Comparison of ENCODE assay signal across 13 cellular contexts in the genomic region with DNA sequence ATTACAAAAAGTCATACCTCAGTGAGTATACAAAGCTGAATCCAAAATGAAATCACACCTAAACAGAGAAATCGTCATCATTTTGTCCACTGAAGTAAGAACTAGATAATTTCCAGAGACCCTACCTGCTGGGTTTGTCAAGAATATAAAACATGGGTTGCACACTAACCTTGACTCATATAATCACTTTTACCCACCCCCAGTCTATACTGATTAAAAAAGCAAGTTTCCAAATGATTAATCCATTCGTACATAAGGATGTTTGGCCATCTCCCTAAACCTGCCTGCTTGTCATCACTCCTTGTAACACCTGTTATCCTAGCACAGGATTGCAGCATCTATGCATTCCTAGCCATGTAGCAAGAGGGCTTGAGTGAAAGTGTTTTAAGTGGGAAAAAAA. TPM values are rescaled to one million over a fixed set of nuclear protein-coding genes. Genes with fewer than 3 reads are reported as not detected.
DNase-seq lines count a peak whose midpoint lies in the region; ATAC-seq and TF ChIP-seq lines count a peak whose summit lies in the region.
"Had no signal": no experiment of that assay in that cellular context is flagged by ENCODE, and none has a peak within 500 bp of the region (broad histone marks: within the 10 kb centered on the region; RNA-seq: fewer than 3 reads in every experiment).

No MANE protein-coding gene starts in this region.

- peak; percentile 15 for ATAC-seq in activated T-cell treated with anti-CD3 and anti-CD28 coated beads, Interleukin-2, amount 50 U/mL, for 4 hours
- ATAC-seq in T-cell (replicated peaks in 1 of 4) (no peak), GM18511 (IDR thresholded peaks at IDR 0.05; ENCODE audit: unreplicated experiment) (no peak), GM18861 (IDR thresholded peaks at IDR 0.05; ENCODE audit: unreplicated experiment) (no peak), mucosa of descending colon (no peak)

- 79% methylated on average over 2 of the region's 2 CpGs for WGBS in smooth muscle cell (ENCODE audit: low lambda C conversion rate)

- H3K4me2 ChIP-seq in smooth muscle cell = peak overlapping the region; percentile 89

- H2AFZ ChIP-seq in smooth muscle cell (ENCODE audit: low read depth) = no peak overlapping the region

- peaks cover 54% of the 10 kb centered on the region for H3K4me1 Mint-ChIP-seq in activated T-cell treated with anti-CD3 and anti-CD28 coated beads, Interleukin-2, amount 50 U/mL, for 4 hours (ENCODE audit: low read depth)
- peaks cover 53 to 65% (median 61%) of the 10 kb centered on the region in 3 donors for H3K4me1 Mint-ChIP-seq in T-cell

- H3K9me3 ChIP-seq in smooth muscle cell (replicated peaks; ENCODE audit: low read depth) = no peaks in the 10 kb centered on the region
- no peaks in the 10 kb centered on the region for H3K9me3 ChIP-seq in mucosa of descending colon
- H3K9me3 ChIP-seq: tibial artery had no signal

- H4K20me1 ChIP-seq in smooth muscle cell (ENCODE audit: low read depth) = peaks cover 57% of the 10 kb centered on the region

- H3K4me3 ChIP-seq in coronary artery (peak overlapping the region; percentile 19), smooth muscle cell (peak overlapping the region; percentile 63), mucosa of descending colon (no peak overlapping the region)

- H3K27ac ChIP-seq in coronary artery = no peak overlapping the region
- H3K27ac ChIP-seq in smooth muscle cell (ENCODE audit: low read depth) = no peak overlapping the region
- H3K27ac ChIP-seq: tibial artery had no signal

- peaks cover 8% of the 10 kb centered on the region for H3K36me3 ChIP-seq in smooth muscle cell (ENCODE audit: low read depth)
- H3K36me3 ChIP-seq in mucosa of descending colon (ENCODE audit: low read depth) = no peaks in the 10 kb centered on the region
- H3K36me3 ChIP-seq: tibial artery had no signal

- no peak for DNase-seq in activated T-cell treated with anti-CD3 and anti-CD28 coated beads, Interleukin-2, amount 50 U/mL, for 4 hours
- DNase-seq in activated T-cell treated with anti-CD3 and anti-CD28 coated beads, Interleukin-2, amount 50 U/mL, for 48 hours = no peak
- no peak for DNase-seq in T-cell
- no peak for DNase-seq in coronary artery (ENCODE audit: low spot score)
- no peak for DNase-seq in smooth muscle cell (lab: John Stamatoyannopoulos, UW; ENCODE audit: unreplicated experiment)
- no peak for DNase-seq in mucosa of descending colon
- DNase-seq: activated CD4-positive, alpha-beta T cell treated with anti-CD3 and anti-CD28 coated beads for 1 hour; mesenchymal stem cell; NCI-H1092 treated with DMSO at 0.1 percent for 48 hours; NCI-H2227 treated with DMSO at 0.1 percent for 48 hours; tibial artery had no signal

- H3K9ac ChIP-seq in smooth muscle cell (ENCODE audit: low read depth) = no peak overlapping the region

- TF ChIP-seq CTCF in coronary artery (IDR thresholded peaks at IDR 0.05) = no peak
- TF ChIP-seq CTCF in smooth muscle cell (IDR thresholded peaks at IDR 0.05; ENCODE audit: borderline replicate concordance, insufficient read depth, poor library complexity, severe bottlenecking) = no peak
- no peak for TF ChIP-seq CTCF in mucosa of descending colon (IDR thresholded peaks at IDR 0.05)

- no peaks in the 10 kb centered on the region for H3K27me3 Mint-ChIP-seq in activated T-cell treated with anti-CD3 and anti-CD28 coated beads, Interleukin-2, amount 50 U/mL, for 4 hours (ENCODE audit: low read depth)
- peaks cover 0 to 20% of the 10 kb centered on the region in 2 donors for H3K27me3 Mint-ChIP-seq in T-cell

- POLR2A ChIA-PET in T-cell (lab: Charles Lee) = no interaction called here

- peaks cover 51% of the 10 kb centered on the region for H3K79me2 ChIP-seq in smooth muscle cell (ENCODE audit: low read depth)

- peak overlapping the region in 1 of 2 donors; percentile 39 for H3K27ac Mint-ChIP-seq in T-cell

- CTCF ChIA-PET in T-cell (lab: Charles Lee) = no interaction called here

- peaks cover 11% of the 10 kb centered on the region for H3K36me3 Mint-ChIP-seq in activated T-cell treated with anti-CD3 and anti-CD28 coated beads, Interleukin-2, amount 50 U/mL, for 4 hours (ENCODE audit: insufficient read depth)
- peaks cover 30% of the 10 kb centered on the region for H3K36me3 Mint-ChIP-seq in T-cell

- peaks cover 6% of the 10 kb centered on the region for H3K4me1 ChIP-seq in smooth muscle cell (ENCODE audit: low read depth)
- peaks cover 6% of the 10 kb centered on the region for H3K4me1 ChIP-seq in mucosa of descending colon (ENCODE audit: low read depth)

- intact Hi-C loops in mucosa of descending colon (cut with DNase I, micrococcal nuclease) = no loop called here

- no peaks in the 10 kb centered on the region for H3F3A ChIP-seq in smooth muscle cell (ENCODE audit: low read depth)

- H3K9me3 Mint-ChIP-seq in activated T-cell treated with anti-CD3 and anti-CD28 coated beads, Interleukin-2, amount 50 U/mL, for 4 hours = no peaks in the 10 kb centered on the region
- H3K9me3 Mint-ChIP-seq in T-cell = no peaks in the 10 kb centered on the region

- H3K27me3 ChIP-seq in smooth muscle cell (ENCODE audit: low read depth) = no peaks in the 10 kb centered on the region
- H3K27me3 ChIP-seq: tibial artery had no signal

- H3K4me3 Mint-ChIP-seq in activated T-cell treated with anti-CD3 and anti-CD28 coated beads, Interleukin-2, amount 50 U/mL, for 4 hours = peak overlapping the region; percentile 73
- peak overlapping the region; percentile 61 to 87 (median 64) for H3K4me3 Mint-ChIP-seq in T-cell

RNA-seq across cellular contexts. Expression of a gene that starts 4.7 kb away (rescaled TPM):
- 10 to 100 TPM; 31.0 to 34.1 (median 31.6) TPM for total RNA-seq in activated T-cell treated with anti-CD3 and anti-CD28 coated beads, Interleukin-2, amount 50 U/mL, for 4 hours
- total RNA-seq in T-cell = 10 to 100 TPM; 22.5 to 43.0 (median 26.8) TPM
- 59.1 and 59.2 TPM in 2 replicates for total RNA-seq in smooth muscle cell
- 17.4 and 21.3 TPM in 2 replicates for polyA plus RNA-seq in smooth muscle cell
- 10 to 100 TPM; 24.4 to 26.9 (median 25.7) TPM for total RNA-seq in mucosa of descending colon

Comparison
In these comparisons a context has a peak if more than half of its experiments do, and no peak if none do; other contexts are left out.
1. ATAC-seq: peak in activated T-cell treated with anti-CD3 and anti-CD28 coated beads, Interleukin-2, amount 50 U/mL, for 4 hours (2 of 2); none in T-cell (0 of 4), GM18511 (single experiment), GM18861 (single experiment) and mucosa of descending colon (single experiment).